In the genomic region with DNA sequence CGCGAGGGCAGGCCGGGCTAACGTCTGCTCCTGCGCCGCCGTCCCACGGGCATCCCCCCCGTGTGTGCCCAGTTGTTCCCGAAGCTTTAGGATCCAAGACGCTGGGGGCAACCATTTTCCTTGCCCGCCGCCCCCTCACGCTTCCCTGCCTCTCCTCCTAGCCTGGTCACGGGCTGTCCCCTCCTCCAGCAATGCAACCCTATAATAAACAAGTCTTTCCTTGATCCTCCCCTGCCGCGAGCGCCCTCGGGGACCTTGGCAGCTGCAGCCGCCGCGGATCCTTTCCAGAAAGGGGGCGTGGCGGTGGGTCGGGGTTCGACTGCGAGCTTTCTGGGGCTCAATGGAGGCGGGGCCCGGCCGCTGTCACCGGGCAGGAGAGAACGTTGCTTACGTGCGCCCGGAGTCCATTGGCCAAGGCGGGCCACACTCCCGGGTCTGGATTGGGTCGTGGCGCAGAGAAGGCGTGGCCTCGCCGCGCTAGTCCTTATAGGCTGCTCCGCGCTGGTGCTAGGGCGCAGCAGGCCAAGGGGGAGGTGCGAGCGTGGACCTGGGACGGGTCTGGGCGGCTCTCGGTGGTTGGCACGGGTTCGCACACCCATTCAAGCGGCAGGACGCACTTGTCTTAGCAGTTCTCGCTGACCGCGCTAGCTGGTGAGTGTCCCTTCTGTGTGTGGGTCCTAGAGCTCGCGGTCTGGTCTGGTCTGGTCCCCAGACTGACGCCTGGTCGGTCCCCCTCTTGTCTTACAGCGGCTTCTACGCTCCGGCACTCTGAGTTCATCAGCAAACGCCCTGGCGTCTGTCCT, we compare ENCODE assay signal across 8 cellular contexts. TPM values are rescaled to one million over a fixed set of nuclear protein-coding genes. Genes with fewer than 3 reads are reported as not detected.
DNase-seq lines count a peak whose midpoint lies in the region; ATAC-seq and TF ChIP-seq lines count a peak whose summit lies in the region.

A gene with protein sequence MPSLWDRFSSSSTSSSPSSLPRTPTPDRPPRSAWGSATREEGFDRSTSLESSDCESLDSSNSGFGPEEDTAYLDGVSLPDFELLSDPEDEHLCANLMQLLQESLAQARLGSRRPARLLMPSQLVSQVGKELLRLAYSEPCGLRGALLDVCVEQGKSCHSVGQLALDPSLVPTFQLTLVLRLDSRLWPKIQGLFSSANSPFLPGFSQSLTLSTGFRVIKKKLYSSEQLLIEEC (plus strand): TSS at position 515 of the 803 bp plus-strand sequence. CDS start 293 bp downstream, outside the sequence.

- peak; percentile 86 for ATAC-seq in GM18909 (IDR thresholded peaks at IDR 0.05; ENCODE audit: poor library complexity, unreplicated experiment)
- ATAC-seq in HG03175 (IDR thresholded peaks at IDR 0.05; ENCODE audit: unreplicated experiment): peak; percentile 91
- peak; percentile 92 for ATAC-seq in WTC11

- H3K4me3 ChIP-seq in AG04450 (ENCODE audit: low read depth, low read length) (peak within 1 kb of the TSS; percentile 98), cardiac fibroblast (replicated peaks in 1 of 2; ENCODE audit: low read depth in 2 of 2, low read length in 2 of 2) (peak within 1 kb of the TSS; percentile 90 to 91)

- no peaks in the 10 kb centered on the region for H3K9me3 Mint-ChIP-seq in WTC11

- peak within 1 kb of the TSS; percentile 99 for H3K27ac Mint-ChIP-seq in WTC11

- CTCF ChIA-PET in AG04450 (lab: Charles Lee) (interaction anchor here (0.6 to 0.7 kb wide), 2 partner anchors 36 to 635 kb away, joined by 4 to 5 read pairs; no protein-coding TSS in a partner anchor), WTC11 (lab: Charles Lee) (interaction anchor here (0.7 to 5.3 kb wide), 10 partner anchors 10 to 225 kb away, joined by 3 to 75 read pairs (median 4); no protein-coding TSS in a partner anchor)

- H3K27me3 ChIP-seq in AG04450 (ENCODE audit: control insufficient read depth, insufficient read depth, low read length): no peaks in the 10 kb centered on the region

- DNase-seq in AG04450 (ENCODE audit: low read depth, low spot score) (peak; percentile 99), NCI-H226 (peak; percentile 99), WTC11 (ENCODE audit: low spot score) (peak; percentile 100), cardiac fibroblast (ENCODE audit: low read depth in 2 of 2) (peak; percentile 99 to 100), iPS-NIHi7 (ENCODE audit: extremely low spot score) (peak; percentile 98), smooth muscle cell of the brain vasculature (ENCODE audit: low read depth, low spot score) (peak; percentile 97)

- H3K4me3 Mint-ChIP-seq in WTC11: peak within 1 kb of the TSS; percentile 95

- POLR2A ChIA-PET in AG04450 (lab: Yijun Ruan, JAX): interaction anchor here (0.5 to 4.7 kb wide), 36 partner anchors 9 to 1317 kb away, joined by 3 to 75 read pairs (median 5); partner anchors contain the start of genes ANAPC16, ASCC1, DNAJB12 and PSAP
- POLR2A ChIA-PET in WTC11 (lab: Charles Lee): interaction anchor here (0.6 to 5.1 kb wide), 39 partner anchors 9 to 565 kb away, joined by 3 to 182 read pairs (median 5); partner anchors contain the start of genes ANAPC16 and ASCC1

- peaks cover 20% of the 10 kb centered on the region for H3K36me3 Mint-ChIP-seq in WTC11

- H3K9me3 ChIP-seq in AG04450 (ENCODE audit: control insufficient read depth, insufficient read depth, low read length): peaks cover 11% of the 10 kb centered on the region; the same call in 1 of the 2 replicates

- peaks cover 46% of the 10 kb centered on the region for H3K4me1 Mint-ChIP-seq in WTC11

- TF ChIP-seq CTCF in AG04450 (IDR thresholded peaks at IDR 0.05; ENCODE audit: low read depth, low read length) (no peak), WTC11 (IDR thresholded peaks at IDR 0.05) (no peak), cardiac fibroblast (IDR thresholded peaks at IDR 0.05; ENCODE audit: low read depth, low read length) (no peak)

- H3K27me3 Mint-ChIP-seq in WTC11 (ENCODE audit: low read depth): no peaks in the 10 kb centered on the region; the same call in 1 of the 2 replicates

- H3K27ac ChIP-seq in AG04450 (ENCODE audit: low read depth, low read length): peak within 1 kb of the TSS; percentile 99

TF ChIP-seq in WTC11, 78 proteins besides CTCF, POLR2A, EP300 and RAD21 (continues in another document):
- TF ChIP-seq CREM (CRISPR knock-in tag; IDR thresholded peaks at IDR 0.05) (no peak; the same call in 1 of the 2 replicates), ZNF263 (CRISPR knock-in tag; IDR thresholded peaks at IDR 0.05; ENCODE audit: low read depth) (no peak), HMGA2 (CRISPR knock-in tag; IDR thresholded peaks at IDR 0.05) (no peak), FOXK1 (CRISPR knock-in tag; IDR thresholded peaks at IDR 0.05) (peak; percentile 65; the same call in 1 of the 2 replicates), TEAD4 (CRISPR knock-in tag; IDR thresholded peaks at IDR 0.05) (no peak), JUN (CRISPR knock-in tag; IDR thresholded peaks at IDR 0.05) (no peak), ETV6 (CRISPR knock-in tag; IDR thresholded peaks at IDR 0.05) (peak; percentile 18), ZNF281 (CRISPR knock-in tag; IDR thresholded peaks at IDR 0.05) (no peak; the same call in 1 of the 2 replicates), ZNF671 (CRISPR knock-in tag; IDR thresholded peaks at IDR 0.05) (peak; percentile 74; the same call in 1 of the 2 replicates), ZMAT4 (CRISPR knock-in tag; IDR thresholded peaks at IDR 0.05) (peak; percentile 89)
- TF ChIP-seq, protein P1, sequence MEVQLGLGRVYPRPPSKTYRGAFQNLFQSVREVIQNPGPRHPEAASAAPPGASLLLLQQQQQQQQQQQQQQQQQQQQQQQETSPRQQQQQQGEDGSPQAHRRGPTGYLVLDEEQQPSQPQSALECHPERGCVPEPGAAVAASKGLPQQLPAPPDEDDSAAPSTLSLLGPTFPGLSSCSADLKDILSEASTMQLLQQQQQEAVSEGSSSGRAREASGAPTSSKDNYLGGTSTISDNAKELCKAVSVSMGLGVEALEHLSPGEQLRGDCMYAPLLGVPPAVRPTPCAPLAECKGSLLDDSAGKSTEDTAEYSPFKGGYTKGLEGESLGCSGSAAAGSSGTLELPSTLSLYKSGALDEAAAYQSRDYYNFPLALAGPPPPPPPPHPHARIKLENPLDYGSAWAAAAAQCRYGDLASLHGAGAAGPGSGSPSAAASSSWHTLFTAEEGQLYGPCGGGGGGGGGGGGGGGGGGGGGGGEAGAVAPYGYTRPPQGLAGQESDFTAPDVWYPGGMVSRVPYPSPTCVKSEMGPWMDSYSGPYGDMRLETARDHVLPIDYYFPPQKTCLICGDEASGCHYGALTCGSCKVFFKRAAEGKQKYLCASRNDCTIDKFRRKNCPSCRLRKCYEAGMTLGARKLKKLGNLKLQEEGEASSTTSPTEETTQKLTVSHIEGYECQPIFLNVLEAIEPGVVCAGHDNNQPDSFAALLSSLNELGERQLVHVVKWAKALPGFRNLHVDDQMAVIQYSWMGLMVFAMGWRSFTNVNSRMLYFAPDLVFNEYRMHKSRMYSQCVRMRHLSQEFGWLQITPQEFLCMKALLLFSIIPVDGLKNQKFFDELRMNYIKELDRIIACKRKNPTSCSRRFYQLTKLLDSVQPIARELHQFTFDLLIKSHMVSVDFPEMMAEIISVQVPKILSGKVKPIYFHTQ (CRISPR knock-in tag; IDR thresholded peaks at IDR 0.05): no peak
- TF ChIP-seq, protein P2, sequence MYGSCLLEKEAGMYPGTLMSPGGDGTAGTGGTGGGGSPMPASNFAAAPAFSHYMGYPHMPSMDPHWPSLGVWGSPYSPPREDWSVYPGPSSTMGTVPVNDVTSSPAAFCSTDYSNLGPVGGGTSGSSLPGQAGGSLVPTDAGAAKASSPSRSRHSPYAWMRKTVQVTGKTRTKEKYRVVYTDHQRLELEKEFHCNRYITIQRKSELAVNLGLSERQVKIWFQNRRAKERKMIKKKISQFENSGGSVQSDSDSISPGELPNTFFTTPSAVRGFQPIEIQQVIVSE (CRISPR knock-in tag; IDR thresholded peaks at IDR 0.05; ENCODE audit: borderline replicate concordance): no peak
- TF ChIP-seq, protein P3, sequence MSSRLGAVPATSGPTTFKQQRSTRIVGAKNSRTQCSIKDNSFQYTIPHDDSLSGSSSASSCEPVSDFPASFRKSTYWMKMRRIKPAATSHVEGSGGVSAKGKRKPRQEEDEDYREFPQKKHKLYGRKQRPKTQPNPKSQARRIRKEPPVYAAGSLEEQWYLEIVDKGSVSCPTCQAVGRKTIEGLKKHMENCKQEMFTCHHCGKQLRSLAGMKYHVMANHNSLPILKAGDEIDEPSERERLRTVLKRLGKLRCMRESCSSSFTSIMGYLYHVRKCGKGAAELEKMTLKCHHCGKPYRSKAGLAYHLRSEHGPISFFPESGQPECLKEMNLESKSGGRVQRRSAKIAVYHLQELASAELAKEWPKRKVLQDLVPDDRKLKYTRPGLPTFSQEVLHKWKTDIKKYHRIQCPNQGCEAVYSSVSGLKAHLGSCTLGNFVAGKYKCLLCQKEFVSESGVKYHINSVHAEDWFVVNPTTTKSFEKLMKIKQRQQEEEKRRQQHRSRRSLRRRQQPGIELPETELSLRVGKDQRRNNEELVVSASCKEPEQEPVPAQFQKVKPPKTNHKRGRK (CRISPR knock-in tag; IDR thresholded peaks at IDR 0.05; ENCODE audit: borderline replicate concordance): no peak

RNA-seq across cellular contexts. Expression of the gene that starts here (rescaled TPM):
- 103 and 120 TPM in 2 replicates for polyA plus RNA-seq in AG04450 (2011; rRNA removed)
- 110 and 132 TPM in 2 replicates for polyA minus RNA-seq in AG04450 (2011; rRNA and poly(A)+ RNA removed)
- total RNA-seq in WTC11 (2021): 118 to 158 TPM (median 153 TPM) in 3 replicates

Comparison
In these comparisons a context has a peak if more than half of its experiments do, and no peak if none do; other contexts are left out.
1. Peak in every context shown above with its lines: DNase-seq, ATAC-seq, H3K4me3 ChIP-seq and H3K27ac ChIP-seq.